Comparison of ENCODE assay signal across 8 cellular contexts in the genomic region with DNA sequence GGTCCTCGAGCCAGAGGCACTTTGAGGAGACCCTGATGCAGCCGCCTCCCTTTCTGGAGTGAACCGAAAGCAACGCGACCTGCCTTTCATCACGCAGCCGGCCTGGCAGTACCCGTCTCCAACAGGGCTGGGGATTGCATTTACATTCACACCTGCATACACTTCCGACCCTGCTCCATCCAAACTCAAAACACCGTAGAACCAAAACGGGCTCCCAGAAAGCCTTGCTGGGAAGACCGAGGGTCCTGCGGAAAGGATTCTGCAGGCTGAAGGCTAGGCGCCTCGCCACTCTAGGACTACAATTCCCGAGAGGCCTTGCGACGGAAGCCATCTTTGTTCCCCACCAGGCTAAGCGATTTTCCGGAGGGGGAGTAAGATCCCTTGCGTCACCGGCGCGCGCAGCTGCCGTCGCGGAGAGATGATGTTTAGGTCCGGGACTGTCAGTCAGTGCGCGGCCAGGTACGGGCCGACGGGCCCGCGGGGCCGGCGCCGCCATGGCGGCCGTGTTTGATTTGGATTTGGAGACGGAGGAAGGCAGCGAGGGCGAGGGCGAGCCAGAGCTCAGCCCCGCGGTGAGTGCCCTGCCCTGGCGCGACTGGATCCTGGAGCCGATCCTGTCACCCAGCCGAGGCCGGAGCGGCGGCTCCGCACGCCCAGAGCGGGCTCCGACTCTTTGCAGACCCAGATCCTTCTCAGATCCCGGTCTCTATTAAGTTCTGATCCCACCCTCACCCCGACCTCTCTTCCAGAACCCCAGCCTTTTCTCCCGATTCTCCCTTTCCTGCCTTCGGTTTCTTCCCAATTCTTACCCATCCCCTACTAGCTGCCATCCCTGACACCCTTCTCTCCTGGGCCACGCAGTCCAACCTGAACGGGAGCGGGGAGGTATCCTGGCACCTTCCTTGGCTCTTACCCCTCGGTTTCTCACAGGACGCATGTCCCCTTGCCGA. TPM values are rescaled to one million over a fixed set of nuclear protein-coding genes. Genes with fewer than 3 reads are reported as not detected.
DNase-seq lines count a peak whose midpoint lies in the region; ATAC-seq and TF ChIP-seq lines count a peak whose summit lies in the region.

Gene RPS6KB2, plus strand, starts transcription at position 443 of the 950 bp plus-strand sequence. Its CDS starts 52 bp downstream, at position 495.

- TF ChIP-seq POLR2A in ovary (IDR thresholded peaks at IDR 0.05) (peak; percentile 89), thyroid gland (IDR thresholded peaks at IDR 0.05) (peak; percentile 54 to 93)

- TF ChIP-seq EP300 in ovary (IDR thresholded peaks at IDR 0.05), result no peak

- intact Hi-C loops in Right ventricle myocardium inferior (cut with DNase I), result loop anchor here (1.0 kb wide), 1 partner anchor 36 kb away; no protein-coding TSS in a partner anchor
- intact Hi-C loops in ovary (cut with DNase I), result loop anchor here in 1 of 4 donors (5.0 kb wide), 1 partner anchor 154 kb away; the partner anchor contains the start of gene GSTP1
- intact Hi-C loops in thyroid gland (cut with DNase I), result no loop called here

- no peaks in the 10 kb centered on the region for H3K9me3 ChIP-seq in ovary
- no peaks in the 10 kb centered on the region for H3K9me3 ChIP-seq in thyroid gland

- DNase-seq in GM10248 (ENCODE audit: extremely low spot score) (peak; percentile 99), NCI-H1417 (lab: John Stamatoyannopoulos, UW) (peak; percentile 97 to 99 (median 97)), SW 1271 (lab: John Stamatoyannopoulos, UW) (peak; percentile 86 to 96), Right ventricle myocardium inferior (ENCODE audit: missing footprints) (peak; percentile 99), ovary (peak; percentile 98 to 100 (median 99)), thyroid gland (peak; percentile 99)
- DNase-seq in activated naive CD8-positive, alpha-beta T cell treated with anti-CD3 and anti-CD28 coated beads, Interleukin-2, amount 50 U/mL, for 16 hours (ENCODE audit: low read depth, low spot score), result peak; percentile 99

- POLR2A ChIA-PET in GM10248 (lab: Yijun Ruan, JAX), result interaction anchor here (0.6 kb wide), 1 partner anchor 620 kb away, joined by 4 read pairs; no protein-coding TSS in a partner anchor

- H3K4me3 ChIP-seq in ovary (peak within 1 kb of the TSS; percentile 89), thyroid gland (replicated peaks in 1 of 3) (peak within 1 kb of the TSS; percentile 24 to 95 (median 73))

- CTCF ChIA-PET in GM10248 (lab: Yijun Ruan, JAX), result interaction anchor here (0.7 to 1.7 kb wide), 6 partner anchors 9 to 27 kb away, joined by 3 to 6 read pairs (median 4); partner anchors contain the start of gene PTPRCAP

- 0 to 1% (median 1%) methylated on average over 67 to 68 of the region's 68 CpGs for WGBS in ovary, 3 donors
- WGBS in thyroid gland, 2 donors, result 0% methylated on average over 37 to 45 of the region's 68 CpGs

- H3K4me1 ChIP-seq in ovary (ENCODE audit: insufficient read depth) (peaks cover 5% of the 10 kb centered on the region), thyroid gland (peaks cover 7 to 20% of the 10 kb centered on the region in 2 donors)

- peak within 1 kb of the TSS; percentile 60 to 80 for H3K27ac ChIP-seq in ovary
- H3K27ac ChIP-seq in thyroid gland, result peak within 1 kb of the TSS; percentile 72 to 90 (median 82)

- H3K27me3 ChIP-seq in ovary (no peaks in the 10 kb centered on the region), thyroid gland (no peaks in the 10 kb centered on the region)

- ATAC-seq in HG02642 (IDR thresholded peaks at IDR 0.05; ENCODE audit: poor library complexity, unreplicated experiment) (peak; percentile 87), Right ventricle myocardium inferior (peak; percentile 92)

- H3K36me3 ChIP-seq in ovary (no peaks in the 10 kb centered on the region), thyroid gland (peaks cover 11 to 18% of the 10 kb centered on the region in 2 donors)

- TF ChIP-seq CTCF in GM10248 (IDR thresholded peaks at IDR 0.05; ENCODE audit: control extremely low read depth, extremely low read depth, low read depth, missing control alignments) (no peak), ovary (IDR thresholded peaks at IDR 0.05) (no peak), thyroid gland (IDR thresholded peaks at IDR 0.05) (peak in 1 of 6 experiments; percentile 30)

RNA-seq across cellular contexts. Expression of gene RPS6KB2, which starts in this region (rescaled TPM):
- total RNA-seq in Right ventricle myocardium inferior (27.8 TPM), ovary (10 to 100 TPM; 24.8 to 38.6 (median 33.1) TPM), thyroid gland (100 to 1,000 TPM in 1 of 4 donors, 10 to 100 TPM in 3; 44.1 to 102 (median 62.2) TPM)
- polyA plus RNA-seq in ovary, result 10 to 100 TPM; 10.4 to 38.2 TPM

Comparison
In these comparisons a context has a peak if more than half of its experiments do, and no peak if none do; other contexts are left out.
1. Peak in every context shown above with its lines: DNase-seq, ATAC-seq, H3K4me3 ChIP-seq and H3K27ac ChIP-seq.